In the genomic region with DNA sequence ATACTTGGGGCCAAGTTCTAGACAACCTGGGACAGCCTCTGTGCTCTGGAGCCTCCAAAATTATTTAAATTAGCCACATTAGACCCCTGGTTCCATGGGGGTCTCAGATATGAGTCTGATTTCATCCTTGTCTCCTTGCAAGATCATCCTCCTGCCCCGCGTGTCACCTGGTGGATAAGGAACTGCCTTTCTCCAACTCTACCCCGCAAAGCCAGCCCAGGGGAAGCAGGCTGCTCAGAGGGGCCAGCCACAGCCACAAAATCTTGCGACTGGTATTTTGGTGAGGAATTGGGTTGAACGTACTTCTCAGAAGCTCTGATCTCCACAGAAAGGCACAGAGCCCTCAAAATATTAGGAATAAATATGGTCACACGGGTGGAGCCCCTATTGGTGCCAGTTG, we compare ENCODE assay signal across 24 cellular contexts.
"Had no signal": no experiment of that assay in that cellular context is flagged by ENCODE, and none has a peak within 500 bp of the region (broad histone marks: within the 10 kb centered on the region; RNA-seq: fewer than 3 reads in every experiment).

No MANE protein-coding gene starts in this region.

- ATAC-seq: naive thymus-derived CD8-positive, alpha-beta T cell; natural killer cell treated with Interleukin-12 subunit alpha and Interleukin-12 subunit beta and Interleukin-15 and Interleukin-18, amount 100 ng/mL, for 72 hours; psoas muscle; right cardiac atrium; right lobe of liver; stimulated activated memory B cell treated with anti-CD40 and anti-IgM and Interleukin-4, amounts not matched to agents 10 μg/mL and 1 μg/mL and 100 μg/mL, for 72 hours; stimulated activated naive CD8-positive, alpha-beta T cell treated with anti-CD3 and anti-CD28 coated beads, Interleukin-15, amount 100 ng/mL, for 72 hours; stimulated activated naive CD8-positive, alpha-beta T cell treated with anti-CD3 and anti-CD28 coated beads, Interleukin-15, Interleukin-2, amounts not matched to agents 100 U/mL and 50 U/mL, for 24 hours had no signal

- H3K27ac Mint-ChIP-seq: naive thymus-derived CD8-positive, alpha-beta T cell; natural killer cell treated with Interleukin-12 subunit alpha and Interleukin-12 subunit beta and Interleukin-15 and Interleukin-18, amount 100 ng/mL, for 72 hours; nephron progenitor cell; progenitor cell of endocrine pancreas; stimulated activated memory B cell treated with anti-CD40 and anti-IgM and Interleukin-4, amounts not matched to agents 10 μg/mL and 1 μg/mL and 100 μg/mL, for 72 hours; stimulated activated naive CD8-positive, alpha-beta T cell treated with anti-CD3 and anti-CD28 coated beads, Interleukin-15, amount 100 ng/mL, for 72 hours had no signal

- H3K36me3 Mint-ChIP-seq: natural killer cell treated with Interleukin-12 subunit alpha and Interleukin-12 subunit beta and Interleukin-15 and Interleukin-18, amount 100 ng/mL, for 72 hours had no signal

- H3K9me3 Mint-ChIP-seq: natural killer cell treated with Interleukin-12 subunit alpha and Interleukin-12 subunit beta and Interleukin-15 and Interleukin-18, amount 100 ng/mL, for 72 hours had no signal

- H3K4me3 Mint-ChIP-seq: naive thymus-derived CD8-positive, alpha-beta T cell; natural killer cell treated with Interleukin-12 subunit alpha and Interleukin-12 subunit beta and Interleukin-15 and Interleukin-18, amount 100 ng/mL, for 72 hours; nephron progenitor cell; neural crest cell; stimulated activated memory B cell treated with anti-CD40 and anti-IgM and Interleukin-4, amounts not matched to agents 10 μg/mL and 1 μg/mL and 100 μg/mL, for 72 hours; stimulated activated naive CD8-positive, alpha-beta T cell treated with anti-CD3 and anti-CD28 coated beads, Interleukin-15, amount 100 ng/mL, for 72 hours had no signal

- DNase-seq: naive thymus-derived CD8-positive, alpha-beta T cell; nephron progenitor cell; nucleus accumbens; posterior cingulate gyrus; psoas muscle; right cardiac atrium; right lobe of liver; sigmoid colon; small intestine; stimulated activated CD4-positive, alpha-beta T cell treated with anti-CD3 and anti-CD28 coated beads, Interleukin-15, amount 100 ng/mL, for 24 hours; stimulated activated CD4-positive, alpha-beta T cell treated with anti-CD3 and anti-CD28 coated beads, Interleukin-2, amount 100 ng/mL, for 24 hours; stimulated activated CD4-positive, alpha-beta T cell treated with anti-CD3 and anti-CD28 coated beads, Interleukin-2, amount 100 ng/mL, for 48 hours; stimulated activated CD4-positive, alpha-beta T cell treated with anti-CD3 and anti-CD28 coated beads, Interleukin-4, amount 100 ng/mL, for 4 hours; stimulated activated CD8-positive, alpha-beta memory T cell treated with anti-CD3 and anti-CD28 coated beads, Interleukin-4, amount 100 ng/mL, for 48 hours; stimulated activated naive CD4-positive, alpha-beta T cell; stimulated activated naive CD8-positive, alpha-beta T cell treated with anti-CD3 and anti-CD28 coated beads, Interleukin-15, amount 100 ng/mL, for 72 hours; stimulated activated naive CD8-positive, alpha-beta T cell treated with anti-CD3 and anti-CD28 coated beads, Interleukin-15, Interleukin-2, amounts not matched to agents 100 U/mL and 50 U/mL, for 24 hours; substantia nigra; tibial artery; transverse colon had no signal
